Comparison of ENCODE assay signal across 8 cellular contexts in the genomic region with DNA sequence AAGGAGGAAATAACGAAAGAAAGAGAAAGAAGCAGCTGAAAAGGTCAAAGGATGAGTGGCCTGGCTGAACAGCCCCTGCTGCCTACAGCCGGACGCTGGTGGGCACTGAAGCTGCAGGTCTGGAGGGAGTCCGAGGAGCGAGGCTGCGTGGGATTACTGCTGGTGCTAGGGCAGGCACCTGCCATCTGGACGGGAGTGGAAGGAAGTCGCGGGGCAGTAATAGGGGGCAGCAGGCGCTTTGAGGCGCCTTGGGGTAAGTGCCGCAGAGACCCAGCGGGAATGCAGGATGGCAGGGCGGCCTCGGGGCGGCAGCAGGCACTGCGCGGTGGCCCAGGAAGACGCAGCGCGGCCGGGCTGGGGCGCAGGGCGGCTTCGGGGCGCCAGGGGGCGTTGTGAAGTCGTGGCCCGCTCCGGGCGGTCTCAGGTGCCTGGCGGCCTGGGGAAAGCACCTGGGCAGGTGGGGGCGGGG. TPM values are rescaled to one million over a fixed set of nuclear protein-coding genes. Genes with fewer than 3 reads are reported as not detected.
A peak's percentile ranks its signal among the peaks of the same experiment; 100 is the strongest.
DNase-seq lines count a peak whose midpoint lies in the region; ATAC-seq and TF ChIP-seq lines count a peak whose summit lies in the region.

No MANE protein-coding gene starts in this region.

- H3K4me2 ChIP-seq in parathyroid adenoma (ENCODE audit: low read length), result peak overlapping the region; percentile 84

- H3K27me3 ChIP-seq in parathyroid adenoma (ENCODE audit: control insufficient read depth, insufficient read depth, low read length) (no peaks in the 10 kb centered on the region), thyroid gland (no peaks in the 10 kb centered on the region)

- H3K4me3 ChIP-seq in parathyroid adenoma (ENCODE audit: low read depth, low read length), result peak overlapping the region; percentile 43
- H3K4me3 ChIP-seq in thyroid gland (replicated peaks in 1 of 3), result peak overlapping the region in 1 of 3 donors; percentile 50

- no peak overlapping the region for H3K9ac ChIP-seq in parathyroid adenoma

- no peaks in the 10 kb centered on the region for H3K9me3 ChIP-seq in parathyroid adenoma (ENCODE audit: control insufficient read depth, low read length)
- H3K9me3 ChIP-seq in thyroid gland, result no peaks in the 10 kb centered on the region

- H3K4me1 ChIP-seq in parathyroid adenoma (peaks cover 4% of the 10 kb centered on the region), thyroid gland (peaks cover 9 to 15% of the 10 kb centered on the region in 2 donors)

- no peaks in the 10 kb centered on the region for H3K79me2 ChIP-seq in parathyroid adenoma

- TF ChIP-seq POLR2A in thyroid gland (IDR thresholded peaks at IDR 0.05), result no peak

- ATAC-seq in GM21619 (IDR thresholded peaks at IDR 0.05; ENCODE audit: unreplicated experiment), result peak; percentile 95

- WGBS in thyroid gland, 2 donors, result 9 to 12% methylated on average over 11 to 15 of the region's 33 CpGs

- no peak overlapping the region for H3K27ac ChIP-seq in RWPE1
- H3K27ac ChIP-seq in parathyroid adenoma, result no peak overlapping the region
- peak overlapping the region in 2 of 3 donors; percentile 57 to 73 for H3K27ac ChIP-seq in thyroid gland

- H2AFZ ChIP-seq in parathyroid adenoma, result peak overlapping the region; percentile 88

- DNase-seq in DMS 273 treated with DMSO at 0.1 percent for 48 hours (lab: John Stamatoyannopoulos, UW) (peak; percentile 18), Kasumi-1 (lab: John Stamatoyannopoulos, UW) (peak; percentile 24 to 54), RWPE1 (ENCODE audit: low spot score) (peak; percentile 94), globus pallidus (ENCODE audit: low spot score) (peak; percentile 49), thyroid gland (peak; percentile 89 to 92)
- peak; percentile 7 to 55 (median 32) for DNase-seq in activated naive CD4-positive, alpha-beta T cell (lab: John Stamatoyannopoulos, UW)

- peak; percentile 98 for TF ChIP-seq CTCF in RWPE1 (conservative IDR thresholded peaks at IDR 0.05; ENCODE audit: low read depth)
- TF ChIP-seq CTCF in parathyroid adenoma (IDR thresholded peaks at IDR 0.05), result peak; percentile 98
- peak; percentile 92 to 100 (median 98) for TF ChIP-seq CTCF in thyroid gland (IDR thresholded peaks at IDR 0.05)

- intact Hi-C loops in thyroid gland (cut with DNase I), result loop anchor here (5.0 kb wide), 1 partner anchor 250 kb away; no protein-coding TSS in a partner anchor

- CTCF ChIA-PET in RWPE1 (lab: Yijun Ruan, JAX), result interaction anchor here (0.6 to 2.1 kb wide), 13 partner anchors 21 to 1288 kb away, joined by 3 to 8 read pairs (median 4); no protein-coding TSS in a partner anchor

- H3K36me3 ChIP-seq in parathyroid adenoma (ENCODE audit: control insufficient read depth, insufficient read depth, low read length), result no peaks in the 10 kb centered on the region
- no peaks in the 10 kb centered on the region for H3K36me3 ChIP-seq in thyroid gland

- POLR2A ChIA-PET in RWPE1 (lab: Yijun Ruan, JAX; ENCODE audit: low non-redundant PET), result interaction anchor here (0.6 kb wide), 1 partner anchor 204 kb away, joined by 5 read pairs; no protein-coding TSS in a partner anchor

RNA-seq across cellular contexts. Expression of gene SCNN1G, which starts 0.3 kb away (rescaled TPM):
- 1 to 10 TPM; 3.4 to 6.5 (median 5.6) TPM for total RNA-seq in thyroid gland

RNA-seq across cellular contexts. Expression of gene USP31, which starts 33.0 kb away (rescaled TPM):
- 10 to 100 TPM; 10.0 to 18.2 (median 13.2) TPM for total RNA-seq in thyroid gland

Comparison
In these comparisons a context has a peak if more than half of its experiments do, and no peak if none do; other contexts are left out.
1. DNase-seq: peak in every context shown above with its lines; median percentile 94 in RWPE1; 90 in thyroid gland; 49 in globus pallidus; 39 in Kasumi-1; 32 in activated naive CD4-positive, alpha-beta T cell; 18 in DMS 273 treated with DMSO at 0.1 percent for 48 hours.
2. H3K27ac ChIP-seq: peak in thyroid gland (2 of 3); none in RWPE1 (single experiment) and parathyroid adenoma (single experiment).
3. Peak in every context shown above with its lines, with median percentiles within 50 percentile points of each other: CTCF ChIP-seq.